ENCODE assay signal across 21 cellular contexts in genomic region chr14:88516742-88517418, GRCh38. TPM values are rescaled to one million over a fixed set of nuclear protein-coding genes. Genes with fewer than 3 reads are reported as not detected.
DNase-seq lines count a peak whose midpoint lies in the region; ATAC-seq, FAIRE-seq and TF ChIP-seq lines count a peak whose summit lies in the region.
"Had no signal": no experiment of that assay in that cellular context is flagged by ENCODE, and none has a peak within 500 bp of the region (broad histone marks: within the 10 kb centered on the region; RNA-seq: fewer than 3 reads in every experiment).

No MANE protein-coding gene starts in this region.

- no peaks in the 10 kb centered on the region for H3K79me2 ChIP-seq in GM12878 (ENCODE audit: control insufficient read depth, insufficient read depth, low read length)

- H3K36me3 ChIP-seq in right atrium auricular region: no peaks in the 10 kb centered on the region
- no peaks in the 10 kb centered on the region for H3K36me3 ChIP-seq in GM12878 (ENCODE audit: control insufficient read depth in 2 of 2, insufficient read depth in 2 of 2, low read length in 1 of 2)
- H3K36me3 ChIP-seq in right lobe of liver: no peaks in the 10 kb centered on the region
- H3K36me3 ChIP-seq in transverse colon: no peaks in the 10 kb centered on the region
- H3K36me3 ChIP-seq: gastrocnemius medialis, prostate gland had no signal

- TF ChIP-seq RAD21 in GM12878 (IDR thresholded peaks at IDR 0.05; ENCODE audit: insufficient read depth, low read depth, low read length): no peak

- no peak overlapping the region for H3K4me3 Mint-ChIP-seq in activated CD4-positive, alpha-beta T cell treated with anti-CD3 and anti-CD28 coated beads for 36 hours
- H3K4me3 Mint-ChIP-seq: activated B cell treated with CpG ODN at 0.5 μM for 24 hours; activated naive CD4-positive, alpha-beta T cell treated with anti-CD3 and anti-CD28 coated beads, Interleukin-2, amount 50 U/mL, for 24 hours; CD8-positive, alpha-beta T cell; HFFc6 had no signal

- in situ Hi-C loops in GM12878 (cut with MboI) (no loop called here), transverse colon (cut with MboI; ENCODE audit: low pct_ligation_motif_present in 1 of 4, low pct_unique_long_range_greater_than_20kb in 1 of 4, low sequenced_read_pairs in 3 of 4) (no loop called here)

- H3K4me1 ChIP-seq in right atrium auricular region: peaks cover 0 to 39% of the 10 kb centered on the region in 2 donors
- no peaks in the 10 kb centered on the region for H3K4me1 ChIP-seq in GM12878 (ENCODE audit: control insufficient read depth, insufficient read depth, low read length)
- H3K4me1 ChIP-seq in right lobe of liver: peaks cover 0 to 9% (median 4%) of the 10 kb centered on the region in 4 donors
- H3K4me1 ChIP-seq in transverse colon: peaks cover 0 to 44% (median 25%) of the 10 kb centered on the region in 4 donors
- H3K4me1 ChIP-seq: gastrocnemius medialis, prostate gland, suprapubic skin had no signal

- no peak overlapping the region for H3K4me3 ChIP-seq in right atrium auricular region
- H3K4me3 ChIP-seq in GM12878: no peak overlapping the region
- H3K4me3 ChIP-seq in right lobe of liver: peak overlapping the region in 2 of 3 donors; percentile 37 to 48
- H3K4me3 ChIP-seq in transverse colon: peak overlapping the region in 2 of 4 donors; percentile 12 to 39
- H3K4me3 ChIP-seq: gastrocnemius medialis, prostate gland, suprapubic skin had no signal

- H3K27me3 ChIP-seq in right atrium auricular region: no peaks in the 10 kb centered on the region
- H3K27me3 ChIP-seq in GM12878 (replicated peaks in 1 of 2; ENCODE audit: control insufficient read depth in 2 of 2, insufficient read depth in 2 of 2, low read length in 1 of 2): no peaks in the 10 kb centered on the region
- H3K27me3 ChIP-seq in right lobe of liver: no peaks in the 10 kb centered on the region
- H3K27me3 ChIP-seq in transverse colon: no peaks in the 10 kb centered on the region
- H3K27me3 ChIP-seq: gastrocnemius medialis, suprapubic skin had no signal

- no peak overlapping the region for H2AFZ ChIP-seq in GM12878 (ENCODE audit: control insufficient read depth, low read depth, low read length)

- SMC1A ChIA-PET in GM12878 (lab: Charles Lee; ENCODE audit: uncharacterized antibody, unreplicated experiment): no interaction called here

- BruUV-seq in GM12878 (replicated peaks; lab: Mats Ljungman, UMichigan): no TSS peak

- no peak overlapping the region for H3K4me2 ChIP-seq in GM12878 (ENCODE audit: control insufficient read depth, insufficient read depth)

- H3K27ac ChIP-seq in right atrium auricular region: peak overlapping the region in 1 of 2 donors; percentile 42
- no peak overlapping the region for H3K27ac ChIP-seq in GM12878 (ENCODE audit: control insufficient read depth, insufficient read depth)
- peak overlapping the region in 2 of 3 donors; percentile 35 to 66 for H3K27ac ChIP-seq in right lobe of liver
- peak overlapping the region; percentile 59 to 76 (median 74) for H3K27ac ChIP-seq in transverse colon
- H3K27ac ChIP-seq: gastrocnemius medialis, prostate gland, RWPE1, suprapubic skin had no signal

- H3K9ac ChIP-seq in GM12878 (ENCODE audit: control insufficient read depth, insufficient read depth, low read length): no peak overlapping the region

- H3K27me3 Mint-ChIP-seq in activated CD4-positive, alpha-beta T cell treated with anti-CD3 and anti-CD28 coated beads for 36 hours: peaks cover 16% of the 10 kb centered on the region

- no peaks in the 10 kb centered on the region for H3K9me3 Mint-ChIP-seq in activated CD4-positive, alpha-beta T cell treated with anti-CD3 and anti-CD28 coated beads for 36 hours (ENCODE audit: low read depth)
- H3K9me3 Mint-ChIP-seq: activated B cell treated with CpG ODN at 0.5 μM for 24 hours; activated naive CD4-positive, alpha-beta T cell treated with anti-CD3 and anti-CD28 coated beads, Interleukin-2, amount 50 U/mL, for 24 hours; CD8-positive, alpha-beta T cell; HFFc6 had no signal

- no peak for FAIRE-seq in GM12878 (lab: Jason Lieb, UNC)

- intact Hi-C loops in Right ventricle myocardium superior (cut with DNase I): no loop called here
- intact Hi-C loops in GM12878 (cut with micrococcal nuclease; ENCODE audit: unreplicated experiment): no loop called here
- intact Hi-C loops in right lobe of liver (cut with DNase I): no loop called here
- intact Hi-C loops in transverse colon (cut with DNase I; ENCODE audit: low total_unique reads): no loop called here
- intact Hi-C loops in activated CD4-positive, alpha-beta T cell treated with anti-CD3 and anti-CD28 coated beads for 36 hours (cut with DNase I, micrococcal nuclease): no loop called here

- H3K36me3 Mint-ChIP-seq in activated CD4-positive, alpha-beta T cell treated with anti-CD3 and anti-CD28 coated beads for 36 hours (ENCODE audit: low read depth): no peaks in the 10 kb centered on the region
- H3K36me3 Mint-ChIP-seq: activated naive CD4-positive, alpha-beta T cell treated with anti-CD3 and anti-CD28 coated beads, Interleukin-2, amount 50 U/mL, for 24 hours; CD8-positive, alpha-beta T cell had no signal

- no peak for DNase-seq in Right ventricle myocardium superior
- DNase-seq in right atrium auricular region (ENCODE audit: low spot score): no peak
- no peak for DNase-seq in GM12878 (ENCODE audit: low read depth, low spot score)
- DNase-seq in right lobe of liver: no peak
- DNase-seq in transverse colon: peak; percentile 19
- DNase-seq in activated CD4-positive, alpha-beta T cell treated with anti-CD3 and anti-CD28 coated beads for 36 hours: no peak
- DNase-seq in NCI-H2081 treated with DMSO at 0.1 percent for 48 hours (lab: John Stamatoyannopoulos, UW): no peak
- no peak for DNase-seq in NCI-H1105 (lab: John Stamatoyannopoulos, UW)
- DNase-seq: activated B cell treated with CpG ODN at 0.5 μM for 24 hours; CD8-positive, alpha-beta T cell; gastrocnemius medialis; HFFc6; Kasumi-1; midbrain; NCI-H187; NCI-H774; T-helper 1 cell had no signal

- TF ChIP-seq CTCF in right atrium auricular region (IDR thresholded peaks at IDR 0.05) (no peak), GM12878 (IDR thresholded peaks at IDR 0.05 in 2 of 3, conservative IDR thresholded peaks at IDR 0.05 in 1 of 3; ENCODE audit: control insufficient read depth in 2 of 3, extremely low read depth in 1 of 3, insufficient read depth in 1 of 3, low read depth in 3 of 3, low read length in 3 of 3) (no peak), right lobe of liver (IDR thresholded peaks at IDR 0.05) (no peak), transverse colon (IDR thresholded peaks at IDR 0.05) (no peak)

- TF ChIP-seq POLR2A in GM12878 (IDR thresholded peaks at IDR 0.05; ENCODE audit: low read depth, low read length): no peak
- TF ChIP-seq POLR2A in right lobe of liver (IDR thresholded peaks at IDR 0.05): no peak
- no peak for TF ChIP-seq POLR2A in transverse colon (IDR thresholded peaks at IDR 0.05)

- H3K4me1 Mint-ChIP-seq in activated CD4-positive, alpha-beta T cell treated with anti-CD3 and anti-CD28 coated beads for 36 hours: no peaks in the 10 kb centered on the region
- H3K4me1 Mint-ChIP-seq: activated B cell treated with CpG ODN at 0.5 μM for 24 hours had no signal

- no peak overlapping the region for H3K27ac Mint-ChIP-seq in activated CD4-positive, alpha-beta T cell treated with anti-CD3 and anti-CD28 coated beads for 36 hours
- H3K27ac Mint-ChIP-seq: activated B cell treated with CpG ODN at 0.5 μM for 24 hours; activated naive CD4-positive, alpha-beta T cell treated with anti-CD3 and anti-CD28 coated beads, Interleukin-2, amount 50 U/mL, for 24 hours; CD8-positive, alpha-beta T cell; HFFc6 had no signal

- ATAC-seq in Right ventricle myocardium superior (ENCODE audit: poor library complexity): peak; percentile 19
- ATAC-seq in GM12878: peak; percentile 27; the same call in 1 of the 3 replicates
- ATAC-seq in right lobe of liver: peak; percentile 77 to 90 (median 85)
- ATAC-seq in activated CD4-positive, alpha-beta T cell treated with anti-CD3 and anti-CD28 coated beads for 36 hours: no peak
- ATAC-seq: CD8-positive, alpha-beta T cell; gastrocnemius medialis had no signal

- no peaks in the 10 kb centered on the region for H4K20me1 ChIP-seq in GM12878 (ENCODE audit: control insufficient read depth, insufficient read depth)

- TF ChIP-seq EP300 in GM12878 (IDR thresholded peaks at IDR 0.05; ENCODE audit: borderline replicate concordance in 1 of 2, control insufficient read depth in 1 of 2, low read depth in 2 of 2, low read length in 2 of 2): no peak
- no peak for TF ChIP-seq EP300 in transverse colon (IDR thresholded peaks at IDR 0.05; ENCODE audit: low read depth)

- RAD21 ChIA-PET in GM12878 (lab: Charles Lee; ENCODE audit: unreplicated experiment): no interaction called here

- CTCF ChIA-PET in GM12878 (lab: Yijun Ruan, JAX): no interaction called here
- CTCF ChIA-PET in activated CD4-positive, alpha-beta T cell treated with anti-CD3 and anti-CD28 coated beads for 36 hours (lab: Charles Lee): no interaction called here

- 35% methylated on average over 7 of the region's 7 CpGs for WGBS in GM12878 (ENCODE audit: insufficient coverage, insufficient replicate concordance, low lambda C conversion rate, missing lambda C conversion rate)
- 21% methylated on average over 7 of the region's 7 CpGs for WGBS in right lobe of liver (ENCODE audit: insufficient coverage, low coverage, low lambda C conversion rate, missing lambda C conversion rate)
- WGBS in transverse colon (ENCODE audit: low coverage in 1 of 2), 2 donors: 48 to 57% methylated on average over 6 to 7 of the region's 7 CpGs

- POLR2A ChIA-PET in GM12878 (lab: Charles Lee): no interaction called here
- POLR2A ChIA-PET in activated CD4-positive, alpha-beta T cell treated with anti-CD3 and anti-CD28 coated beads for 36 hours (lab: Charles Lee): no interaction called here

- H3K9me3 ChIP-seq in right atrium auricular region: no peaks in the 10 kb centered on the region
- H3K9me3 ChIP-seq in GM12878 (replicated peaks; ENCODE audit: control insufficient read depth, insufficient read depth, low read length): no peaks in the 10 kb centered on the region
- H3K9me3 ChIP-seq in right lobe of liver: no peaks in the 10 kb centered on the region
- H3K9me3 ChIP-seq in transverse colon: no peaks in the 10 kb centered on the region
- H3K9me3 ChIP-seq: gastrocnemius medialis, prostate gland, suprapubic skin had no signal

RNA-seq across cellular contexts. Expression of gene PTPN21, which starts 37.9 kb away (rescaled TPM):
- 32.2 TPM for total RNA-seq in Right ventricle myocardium superior
- total RNA-seq in right atrium auricular region: 10 to 100 TPM; 22.4 to 24.3 TPM
- not detected in 2 replicates for total RNA-seq in GM12878 (2013; cell fraction: nucleolus; rRNA removed)
- 0.05 and 0.06 TPM in 2 replicates for total RNA-seq in GM12878 (2014; rRNA removed)
- total RNA-seq in GM12878 (2014; rRNA removed; fragmentation: Illumina TruSeq; extraction: Trizol): 0.04 TPM in 1 of 2 replicates, not detected in the other
- total RNA-seq in GM12878 (2021): 0.08 and 0.23 TPM in 2 replicates
- 0.04 TPM for polyA plus RNA-seq in GM12878 (2011; ENCODE audit: low read depth)
- polyA plus RNA-seq in GM12878 (2011; rRNA removed): 0.01 TPM in 1 of 2 replicates, not detected in the other
- 0.01 and 0.05 TPM in 2 replicates for polyA plus RNA-seq in GM12878 (2011; cell fraction: cytosol; rRNA removed)
- polyA plus RNA-seq in GM12878 (2011; cell fraction: nucleus; rRNA removed): 0.04 and 0.16 TPM in 2 replicates
- polyA plus RNA-seq in GM12878 (2012): 0.11 and 0.15 TPM in 2 replicates
- polyA plus RNA-seq in GM12878 (2014; fragmentation: Illumina TruSeq; extraction: Trizol): 0.03 TPM in 2 replicates
- not detected for polyA plus RNA-seq in GM12878 (2014; fragmentation: Nextera tagmentation; extraction: Ambion mirVana)
- 0.04 and 0.33 TPM in 2 replicates for polyA plus RNA-seq in GM12878 (2014; rRNA removed)
- under 1 TPM in 1 of 2 experiments, not detected in 1; 0.11 TPM for polyA plus RNA-seq in GM12878 (2016; fragmentation: Nextera tagmentation; extraction: Ambion mirVana)
- polyA minus RNA-seq in GM12878 (2011; rRNA and poly(A)+ RNA removed): 0.15 TPM in 1 of 2 replicates, not detected in the other
- polyA minus RNA-seq in GM12878 (2011; cell fraction: cytosol; rRNA and poly(A)+ RNA removed): not detected in 2 replicates
- 0.12 TPM in 1 of 2 replicates, not detected in the other for polyA minus RNA-seq in GM12878 (2011; cell fraction: nucleus; rRNA and poly(A)+ RNA removed)
- 10 to 100 TPM in 4 of 6 experiments, 1 to 10 TPM in 2; 6.0 to 12.2 (median 10.3) TPM for total RNA-seq in right lobe of liver
- 10 to 100 TPM; 27.8 to 38.5 (median 28.9) TPM for total RNA-seq in transverse colon
- under 1 TPM; 0.12 to 0.16 TPM for total RNA-seq in activated CD4-positive, alpha-beta T cell treated with anti-CD3 and anti-CD28 coated beads for 36 hours
- total RNA-seq: CD8-positive, alpha-beta T cell had no signal

RNA-seq across cellular contexts. Expression of gene ZC3H14, which starts 46.0 kb away (rescaled TPM):
- total RNA-seq in Right ventricle myocardium superior (36.6 TPM), right atrium auricular region (10 to 100 TPM; 45.1 to 59.9 TPM), GM12878 (2014; rRNA removed) (42.7 and 55.0 TPM in 2 replicates), GM12878 (2014; rRNA removed; fragmentation: Illumina TruSeq; extraction: Trizol) (46.5 and 56.1 TPM in 2 replicates), GM12878 (2021) (37.6 and 41.2 TPM in 2 replicates), right lobe of liver (10 to 100 TPM; 37.2 to 52.5 (median 42.1) TPM), transverse colon (100 to 1,000 TPM in 1 of 4 donors, 10 to 100 TPM in 3; 29.9 to 103 (median 81.0) TPM)
- 90.7 and 104 TPM in 2 replicates for total RNA-seq in GM12878 (2013; cell fraction: nucleolus; rRNA removed)
- 36.6 TPM for polyA plus RNA-seq in GM12878 (2011; ENCODE audit: low read depth)
- polyA plus RNA-seq in GM12878 (2011; rRNA removed) (97.1 and 99.1 TPM in 2 replicates), GM12878 (2014; fragmentation: Illumina TruSeq; extraction: Trizol) (63.0 and 76.4 TPM in 2 replicates), GM12878 (2014; fragmentation: Nextera tagmentation; extraction: Ambion mirVana) (10 to 100 TPM; 17.9 to 19.7 TPM), GM12878 (2014; rRNA removed) (27.0 and 34.5 TPM in 2 replicates), GM12878 (2016; fragmentation: Nextera tagmentation; extraction: Ambion mirVana) (10 to 100 TPM; 52.4 to 55.0 TPM)
- polyA plus RNA-seq in GM12878 (2011; cell fraction: cytosol; rRNA removed): 69.8 and 84.5 TPM in 2 replicates
- 93.9 and 98.5 TPM in 2 replicates for polyA plus RNA-seq in GM12878 (2011; cell fraction: nucleus; rRNA removed)
- 24.0 and 31.0 TPM in 2 replicates for polyA plus RNA-seq in GM12878 (2012)
- 96.1 and 169 TPM in 2 replicates for polyA minus RNA-seq in GM12878 (2011; rRNA and poly(A)+ RNA removed)
- 36.9 and 39.0 TPM in 2 replicates for polyA minus RNA-seq in GM12878 (2011; cell fraction: cytosol; rRNA and poly(A)+ RNA removed)
- polyA minus RNA-seq in GM12878 (2011; cell fraction: nucleus; rRNA and poly(A)+ RNA removed): 18.7 and 26.8 TPM in 2 replicates
- total RNA-seq in activated CD4-positive, alpha-beta T cell treated with anti-CD3 and anti-CD28 coated beads for 36 hours: 10 to 100 TPM; 46.9 to 63.6 TPM

Comparison
In these comparisons a context has a peak if more than half of its experiments do, and no peak if none do; other contexts are left out.
1. H3K4me3 ChIP-seq: peak in right lobe of liver (2 of 3); none in right atrium auricular region (0 of 2) and GM12878 (single experiment).
2. RNA of gene PTPN21, which starts 37.9 kb away (total RNA-seq): 32.2 TPM in Right ventricle myocardium superior (single experiment), 27.8 to 38.5 TPM in transverse colon, 22.4 to 24.3 TPM in right atrium auricular region and 6.0 to 12.2 TPM in right lobe of liver; 0.12 to 0.16 TPM in activated CD4-positive, alpha-beta T cell treated with anti-CD3 and anti-CD28 coated beads for 36 hours and 0.04 to 0.23 TPM in GM12878; every median in the first group is over 4 times any median in the second.